19 cellular contexts compared by ENCODE assay signal in genomic region chr11:23947883-23948282, GRCh38.
"Had no signal": no experiment of that assay in that cellular context is flagged by ENCODE, and none has a peak within 500 bp of the region (broad histone marks: within the 10 kb centered on the region; RNA-seq: fewer than 3 reads in every experiment).

No MANE protein-coding gene starts in this region.

- H3K27me3 Mint-ChIP-seq: T-cell had no signal

- H3K4me1 Mint-ChIP-seq: T-cell had no signal

- H3K4me3 Mint-ChIP-seq: T-cell; T-helper 1 cell treated with Interleukin-12 subunit alpha and Interleukin-12 subunit beta and Interleukin-4 antibody, amounts not matched to agents 30 μg/mL and 1 μg/mL, for 36 hours had no signal

- H3K27ac Mint-ChIP-seq: T-cell; T-helper 1 cell treated with Interleukin-12 subunit alpha and Interleukin-12 subunit beta and Interleukin-4 antibody, amounts not matched to agents 30 μg/mL and 1 μg/mL, for 36 hours had no signal

- H3K36me3 Mint-ChIP-seq: T-cell had no signal

- H3K9me3 Mint-ChIP-seq: T-helper 1 cell treated with Interleukin-12 subunit alpha and Interleukin-12 subunit beta and Interleukin-4 antibody, amounts not matched to agents 30 μg/mL and 1 μg/mL, for 36 hours had no signal

- DNase-seq: Karpas-422, KG1, MM.1S, NCI-H1092 treated with DMSO at 0.1 percent for 48 hours, NCI-H1436, NCI-H187 treated with DMSO at 0.1 percent for 48 hours, NCI-H2081, NCI-H2107, NCI-H2227 treated with DMSO at 0.1 percent for 48 hours, NCI-H510A, NCI-H524 treated with DMSO at 0.1 percent for 48 hours, NCI-H774, Right ventricle myocardium superior, RPMI8226, SIG-M5, SK-N-SH, SW 1271, T-cell had no signal

- H3K9me3 ChIP-seq: SK-N-SH had no signal
